8 cellular contexts compared by ENCODE assay signal in genomic region chr10:119541046-119541445, GRCh38. TPM values are rescaled to one million over a fixed set of nuclear protein-coding genes. Genes with fewer than 3 reads are reported as not detected.
A peak's percentile ranks its signal among the peaks of the same experiment; 100 is the strongest.
DNase-seq lines count a peak whose midpoint lies in the region; ATAC-seq and TF ChIP-seq lines count a peak whose summit lies in the region.

No MANE protein-coding gene starts in this region.

- peaks cover 37% of the 10 kb centered on the region for H3K36me3 Mint-ChIP-seq in CD4-positive, alpha-beta T cell (ENCODE audit: low read depth)
- no peaks in the 10 kb centered on the region for H3K36me3 Mint-ChIP-seq in nephron progenitor cell (ENCODE audit: low read depth)

- no peak for ATAC-seq in CD4-positive, alpha-beta T cell (ENCODE audit: poor library complexity)
- ATAC-seq in HG03139 (IDR thresholded peaks at IDR 0.05; ENCODE audit: unreplicated experiment), result no peak

- H3K4me3 ChIP-seq in Loucy (ENCODE audit: low read length, poor library complexity, severe bottlenecking), result peak overlapping the region; percentile 82
- peak overlapping the region; percentile 74 for H3K4me3 ChIP-seq in brain microvascular endothelial cell (ENCODE audit: low read depth, low read length)

- H3K4me1 Mint-ChIP-seq in CD4-positive, alpha-beta T cell (ENCODE audit: low read depth), result peaks cover 63% of the 10 kb centered on the region
- peaks cover 58% of the 10 kb centered on the region for H3K4me1 Mint-ChIP-seq in nephron progenitor cell

- H3K36me3 ChIP-seq in Loucy (ENCODE audit: insufficient read depth, low read length) (no peaks in the 10 kb centered on the region), brain microvascular endothelial cell (replicated peaks) (no peaks in the 10 kb centered on the region)

- H3K9me2 ChIP-seq in Loucy (replicated peaks; ENCODE audit: low read depth, low read length), result no peaks in the 10 kb centered on the region

- TF ChIP-seq CTCF in CD4-positive, alpha-beta T cell (IDR thresholded peaks at IDR 0.05), result no peak
- TF ChIP-seq CTCF in Loucy (conservative IDR thresholded peaks at IDR 0.05; ENCODE audit: low read length), result no peak
- TF ChIP-seq CTCF in brain microvascular endothelial cell (IDR thresholded peaks at IDR 0.05; ENCODE audit: low read depth, low read length, missing control alignments), result no peak
- TF ChIP-seq CTCF in nephron progenitor cell (IDR thresholded peaks at IDR 0.05), result no peak

- peaks cover 7% of the 10 kb centered on the region for H4K20me1 ChIP-seq in Loucy (ENCODE audit: insufficient read depth, low read length, poor library complexity, severe bottlenecking)

- H3K27me3 ChIP-seq in CD4-positive, alpha-beta T cell (ENCODE audit: control insufficient read depth, insufficient read depth, low read length), result no peaks in the 10 kb centered on the region
- H3K27me3 ChIP-seq in Loucy (ENCODE audit: insufficient read depth, low read length, poor library complexity, severe bottlenecking) (no peaks in the 10 kb centered on the region), brain microvascular endothelial cell (replicated peaks) (no peaks in the 10 kb centered on the region)

- H3K9me3 ChIP-seq in CD4-positive, alpha-beta T cell (ENCODE audit: control insufficient read depth, low read length), result no peaks in the 10 kb centered on the region
- H3K9me3 ChIP-seq in Loucy (ENCODE audit: insufficient read depth, low read depth, low read length), result no peaks in the 10 kb centered on the region

- intact Hi-C loops in CD4-positive, alpha-beta T cell (cut with DNase I, micrococcal nuclease), result loop anchor here (2.0 to 5.0 kb wide), 4 partner anchors 24 to 234 kb away; partner anchors contain the start of gene BAG3 (in 1 of the 2)

- H2AFZ ChIP-seq in Loucy (ENCODE audit: low read length), result no peak overlapping the region

- peak overlapping the region; percentile 83 for H3K9ac ChIP-seq in Loucy (ENCODE audit: low read depth, low read length, poor library complexity, severe bottlenecking)

- in situ Hi-C loops in brain microvascular endothelial cell (cut with HindIII; ENCODE audit: low pct_ligation_motif_present, low sequenced_read_pairs), result no loop called here

- no peak overlapping the region for H3K27ac ChIP-seq in CD4-positive, alpha-beta T cell (ENCODE audit: low read depth, low read length)
- H3K27ac ChIP-seq in brain microvascular endothelial cell, result no peak overlapping the region

- H3K27ac Mint-ChIP-seq in CD4-positive, alpha-beta T cell, result peak overlapping the region; percentile 95
- H3K27ac Mint-ChIP-seq in nephron progenitor cell, result no peak overlapping the region

- H3K4me3 Mint-ChIP-seq in CD4-positive, alpha-beta T cell, result peak overlapping the region; percentile 88
- peak overlapping the region; percentile 78 for H3K4me3 Mint-ChIP-seq in nephron progenitor cell

- CTCF ChIA-PET in CD4-positive, alpha-beta T cell (lab: Charles Lee), result interaction anchor here (0.9 to 3.4 kb wide), 4 partner anchors 10 to 334 kb away, joined by 3 to 14 read pairs (median 4); partner anchors contain the start of gene GRK5

- H3K27me3 Mint-ChIP-seq in CD4-positive, alpha-beta T cell, result no peaks in the 10 kb centered on the region
- H3K27me3 Mint-ChIP-seq in nephron progenitor cell (ENCODE audit: low read depth, poor library complexity), result peaks cover 78% of the 10 kb centered on the region

- peaks cover 39% of the 10 kb centered on the region for H3K4me1 ChIP-seq in Loucy (ENCODE audit: insufficient read depth, low read length, poor library complexity, severe bottlenecking)

- no peaks in the 10 kb centered on the region for H3F3A ChIP-seq in Loucy (ENCODE audit: low read depth)

- peaks cover 13% of the 10 kb centered on the region for H3K79me2 ChIP-seq in Loucy (ENCODE audit: insufficient read depth, low read length)

- POLR2A ChIA-PET in CD4-positive, alpha-beta T cell (lab: Charles Lee), result interaction anchor here (1.0 to 13.4 kb wide), 10 partner anchors 10 to 334 kb away, joined by 3 to 138 read pairs (median 19); partner anchors contain the start of genes BAG3, GRK5 and MCMBP

- DNase-seq in CD4-positive, alpha-beta T cell, result no peak
- DNase-seq in brain microvascular endothelial cell (no peak), nephron progenitor cell (no peak), T-helper 9 cell (no peak), dedifferentiated amniotic fluid mesenchymal stem cell (ENCODE audit: extremely low spot score) (no peak)
- no peak for DNase-seq in effector CD8-positive, alpha-beta T cell (lab: John Stamatoyannopoulos, UW)

- H3K4me2 ChIP-seq in Loucy (ENCODE audit: low read depth, low read length, poor library complexity, severe bottlenecking), result peak overlapping the region; percentile 95

- no peaks in the 10 kb centered on the region for H3K9me3 Mint-ChIP-seq in CD4-positive, alpha-beta T cell
- no peaks in the 10 kb centered on the region for H3K9me3 Mint-ChIP-seq in nephron progenitor cell

RNA-seq across cellular contexts. Expression of gene RGS10, which starts 1.5 kb away (rescaled TPM):
- total RNA-seq in CD4-positive, alpha-beta T cell, result 100 to 1,000 TPM; 132 to 134 TPM

RNA-seq across cellular contexts. Expression of gene TIAL1, which starts 55.7 kb away (rescaled TPM):
- total RNA-seq in CD4-positive, alpha-beta T cell, result 100 to 1,000 TPM; 159 to 174 TPM
